In the genomic region with DNA sequence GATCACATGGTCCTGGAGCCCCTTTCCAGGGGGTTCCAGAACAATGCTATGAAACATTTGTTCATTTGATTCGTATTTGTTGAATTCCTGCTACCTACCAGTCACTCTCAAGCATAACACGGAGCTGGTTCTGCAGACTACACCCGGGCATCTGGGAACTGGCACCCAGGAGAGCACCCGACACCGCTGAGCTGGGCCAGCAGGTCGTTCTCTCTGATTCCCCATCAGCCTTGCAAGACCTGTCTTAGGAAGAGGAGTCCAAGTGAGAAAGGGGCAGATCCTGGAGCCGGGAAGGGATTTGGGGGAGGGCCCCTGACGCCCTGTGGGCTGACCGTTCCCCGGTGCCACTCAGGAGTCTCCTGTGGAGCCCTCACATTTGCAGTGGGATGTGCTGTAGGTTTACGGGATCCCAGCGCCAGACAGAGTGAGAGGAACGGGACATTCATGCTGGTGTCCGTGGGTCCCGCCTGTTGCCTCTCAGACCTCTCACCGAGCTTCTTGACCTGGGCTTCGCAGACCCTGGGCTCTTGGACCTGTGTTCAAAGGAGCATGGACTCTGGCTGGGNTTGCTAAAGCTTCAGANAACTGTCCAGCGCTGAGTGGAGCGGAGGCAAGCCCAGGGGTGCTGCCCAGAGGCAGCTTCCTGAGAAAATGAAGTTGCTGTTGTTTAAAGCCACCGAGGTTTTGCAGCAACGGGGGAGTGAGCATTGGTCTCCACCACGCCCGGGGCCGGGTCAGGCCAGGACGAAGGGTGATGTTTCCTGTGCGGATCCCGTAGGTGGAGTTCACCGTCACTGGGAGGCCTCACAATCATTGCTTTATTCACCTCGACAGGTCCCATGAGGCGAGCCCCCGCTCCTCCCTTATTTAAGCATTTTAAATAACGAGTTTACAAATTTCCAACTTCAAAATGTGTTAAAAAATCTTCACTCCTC, we compare ENCODE assay signal across 19 cellular contexts.
"Had no signal": no experiment of that assay in that cellular context is flagged by ENCODE, and none has a peak within 500 bp of the region (broad histone marks: within the 10 kb centered on the region; RNA-seq: fewer than 3 reads in every experiment).

No MANE protein-coding gene starts in this region.

- H3K79me2 ChIP-seq: parathyroid adenoma had no signal

- FAIRE-seq: keratinocyte had no signal

- H3K4me3 Mint-ChIP-seq: activated CD4-positive, alpha-beta T cell treated with anti-CD3 and anti-CD28 coated beads, Interleukin-2, amount 10 ng/mL, durations not matched to agents 7 days and 5 days; memory B cell; stimulated activated naive CD8-positive, alpha-beta T cell treated with anti-CD3 and anti-CD28 coated beads, Interleukin-15, Interleukin-2, amounts not matched to agents 100 ng/mL and 50 ng/mL, for 24 hours had no signal

- H3K4me1 ChIP-seq: adrenal gland, foreskin keratinocyte, parathyroid adenoma, vagina had no signal

- H3K36me3 Mint-ChIP-seq: activated naive CD4-positive, alpha-beta T cell treated with anti-CD3 and anti-CD28 coated beads, Interleukin-2, amount 50 U/mL, for 72 hours; memory B cell; naive B cell had no signal

- H3K4me3 ChIP-seq: adrenal gland, mucosa of descending colon, transverse colon, vagina had no signal

- H3K9me3 ChIP-seq: adrenal gland, mucosa of descending colon, neutrophil, transverse colon, vagina had no signal

- DNase-seq: activated CD4-positive, alpha-beta T cell treated with anti-CD3 and anti-CD28 coated beads, Interleukin-2, amount 10 ng/mL, durations not matched to agents 7 days and 5 days; activated CD8-positive, alpha-beta memory T cell treated with anti-CD3 and anti-CD28 coated beads for 24 hours; activated CD8-positive, alpha-beta memory T cell treated with anti-CD3 and anti-CD28 coated beads, Interleukin-2, amount 50 U/mL, for 48 hours; activated gamma-delta T cell treated with Interleukin-2 at 50 U/mL for 16 hours; foreskin keratinocyte; hypothalamus; mucosa of descending colon; naive B cell; T1000; transverse colon had no signal

- H3K27ac ChIP-seq: adrenal gland, foreskin keratinocyte, neutrophil, parathyroid adenoma, transverse colon, vagina had no signal

- H2AFZ ChIP-seq: parathyroid adenoma had no signal

- H3K27me3 ChIP-seq: adrenal gland, vagina had no signal

- H3K36me3 ChIP-seq: adrenal gland, neutrophil, transverse colon, vagina had no signal

- H3K9ac ChIP-seq: parathyroid adenoma had no signal

- ATAC-seq: activated naive CD4-positive, alpha-beta T cell treated with anti-CD3 and anti-CD28 coated beads, Interleukin-2, amount 50 U/mL, for 72 hours; foreskin keratinocyte; left lobe of liver; mucosa of descending colon had no signal

- H3K27ac Mint-ChIP-seq: activated CD4-positive, alpha-beta T cell treated with anti-CD3 and anti-CD28 coated beads, Interleukin-2, amount 10 ng/mL, durations not matched to agents 7 days and 5 days; activated naive CD4-positive, alpha-beta T cell treated with anti-CD3 and anti-CD28 coated beads, Interleukin-2, amount 50 U/mL, for 72 hours; memory B cell; stimulated activated naive CD8-positive, alpha-beta T cell treated with anti-CD3 and anti-CD28 coated beads, Interleukin-15, Interleukin-2, amounts not matched to agents 100 ng/mL and 50 ng/mL, for 24 hours had no signal

- H3K9me3 Mint-ChIP-seq: activated naive CD4-positive, alpha-beta T cell treated with anti-CD3 and anti-CD28 coated beads, Interleukin-2, amount 50 U/mL, for 72 hours; memory B cell; naive B cell; stimulated activated naive CD8-positive, alpha-beta T cell treated with anti-CD3 and anti-CD28 coated beads, Interleukin-15, Interleukin-2, amounts not matched to agents 100 ng/mL and 50 ng/mL, for 24 hours had no signal
